8 cellular contexts compared by ENCODE assay signal in the genomic region with DNA sequence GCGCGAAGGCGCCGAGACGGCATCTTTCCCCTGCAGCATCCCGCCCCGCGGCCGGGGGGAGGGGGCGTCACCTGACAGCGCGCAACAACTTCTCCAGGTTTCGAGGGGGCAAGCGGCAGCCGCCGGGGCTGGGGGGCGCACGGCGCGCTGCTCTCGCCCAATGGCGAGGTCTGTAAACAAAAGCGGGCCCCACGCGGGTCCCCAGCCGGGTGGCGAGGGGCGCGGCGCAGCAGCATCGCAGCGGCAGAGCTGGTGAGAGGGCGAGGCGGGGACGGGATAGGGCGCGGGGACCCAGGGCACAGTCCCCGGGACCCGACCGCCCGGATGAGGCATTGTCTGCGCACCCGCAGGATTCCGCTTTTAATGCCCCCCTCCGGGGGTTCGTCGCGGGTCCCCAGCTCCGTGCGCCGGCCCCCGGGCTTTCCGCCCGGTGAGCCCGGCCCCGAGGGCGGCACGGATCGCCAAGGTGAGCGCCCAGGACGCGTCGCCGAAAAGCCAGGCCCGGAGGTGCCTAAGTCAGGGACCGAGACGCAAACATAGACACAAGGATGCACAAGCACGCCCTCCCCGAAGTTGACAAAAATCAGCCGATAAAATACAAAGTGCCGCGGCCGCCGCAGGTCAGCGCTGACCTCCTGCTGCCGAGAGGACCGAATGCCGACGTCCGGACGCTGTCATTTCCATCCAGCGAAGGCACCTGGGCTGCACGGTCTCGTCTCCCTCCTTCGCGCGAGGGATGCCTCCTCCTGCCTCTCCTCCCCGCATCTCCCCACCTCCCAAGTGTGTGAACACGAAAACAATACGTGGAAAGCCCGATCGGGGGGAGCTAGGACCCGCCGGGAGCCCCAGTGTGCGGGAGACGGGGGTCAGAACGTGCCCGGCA.
DNase-seq lines count a peak whose midpoint lies in the region; ATAC-seq and TF ChIP-seq lines count a peak whose summit lies in the region.

No MANE protein-coding gene starts in this region.

- H3K27ac Mint-ChIP-seq in brain, result peak overlapping the region in 4 of 5 experiments; percentile 63 to 91 (median 84)

- no peaks in the 10 kb centered on the region for H3K36me3 Mint-ChIP-seq in brain

- peaks cover 59% of the 10 kb centered on the region for H3K4me1 Mint-ChIP-seq in brain

- peak overlapping the region; percentile 89 to 90 (median 89) for H3K4me3 Mint-ChIP-seq in brain

- peak; percentile 76 for DNase-seq in D341Med (ENCODE audit: low spot score)
- DNase-seq in T follicular helper cell (ENCODE audit: low read depth), result peak; percentile 20
- peak; percentile 32 for DNase-seq in kidney tubule cell (ENCODE audit: low spot score)
- DNase-seq in stimulated activated CD4-positive, alpha-beta T cell treated with anti-CD3 and anti-CD28 coated beads, Interleukin-1b, Interleukin-23, amount 100 ng/mL, for 48 hours, result peak; percentile 27
- no peak for DNase-seq in A172 (ENCODE audit: low spot score)

- no peaks in the 10 kb centered on the region for H3K9me3 Mint-ChIP-seq in brain

- no peak for TF ChIP-seq CTCF in brain (conservative IDR thresholded peaks at IDR 0.05)

- H3K27me3 Mint-ChIP-seq in brain, result peaks cover 46% of the 10 kb centered on the region

- ATAC-seq in HG03135 (IDR thresholded peaks at IDR 0.05; ENCODE audit: unreplicated experiment) (peak; percentile 7), HG03159 (IDR thresholded peaks at IDR 0.05; ENCODE audit: unreplicated experiment) (no peak)
